Comparison of ENCODE assay signal across 14 cellular contexts in genomic region chr14:51185754-51186153, GRCh38. TPM values are rescaled to one million over a fixed set of nuclear protein-coding genes. Genes with fewer than 3 reads are reported as not detected.
DNase-seq lines count a peak whose midpoint lies in the region; ATAC-seq lines count a peak whose summit lies in the region.
"Had no signal": no experiment of that assay in that cellular context is flagged by ENCODE, and none has a peak within 500 bp of the region (broad histone marks: within the 10 kb centered on the region; RNA-seq: fewer than 3 reads in every experiment).

No MANE protein-coding gene starts in this region.

- DNase-seq in MV-4-11 (lab: John Stamatoyannopoulos, UW) (peak; percentile 32), Right ventricle myocardium inferior (ENCODE audit: missing footprints) (no peak), HuH-7 (ENCODE audit: low spot score) (no peak)
- DNase-seq in activated T-cell treated with anti-CD3 and anti-CD28 coated beads, Interleukin-2, amount 50 U/mL, for 1 hour: no peak
- DNase-seq in stimulated activated CD4-positive, alpha-beta T cell treated with anti-CD3 and anti-CD28 coated beads, Interleukin-12 subunit alpha, Interleukin-12 subunit beta, amount 100 ng/mL, for 4 hours: no peak
- DNase-seq: activated CD4-positive, CD25-positive, alpha-beta regulatory T cell; activated T-cell treated with anti-CD3 and anti-CD28 coated beads, Interleukin-2, amount 50 U/mL, for 48 hours; foreskin melanocyte; NCI-H1092; NCI-H524; stimulated activated CD4-positive, alpha-beta T cell treated with anti-CD3 and anti-CD28 coated beads, Interleukin-2, amount 100 ng/mL, for 48 hours had no signal

- ATAC-seq in GM18867 (IDR thresholded peaks at IDR 0.05; ENCODE audit: unreplicated experiment): peak; percentile 79
- ATAC-seq in GM21515 (IDR thresholded peaks at IDR 0.05; ENCODE audit: unreplicated experiment): peak; percentile 86
- peak; percentile 83 for ATAC-seq in HG02973 (IDR thresholded peaks at IDR 0.05; ENCODE audit: unreplicated experiment)
- ATAC-seq in Right ventricle myocardium inferior: no peak

- intact Hi-C loops in Right ventricle myocardium inferior (cut with DNase I): no loop called here

RNA-seq across cellular contexts. Expression of gene TMX1, which starts 54.3 kb away (rescaled TPM):
- 10.0 TPM for total RNA-seq in Right ventricle myocardium inferior
